Comparison of ENCODE assay signal across 34 cellular contexts in the genomic region with DNA sequence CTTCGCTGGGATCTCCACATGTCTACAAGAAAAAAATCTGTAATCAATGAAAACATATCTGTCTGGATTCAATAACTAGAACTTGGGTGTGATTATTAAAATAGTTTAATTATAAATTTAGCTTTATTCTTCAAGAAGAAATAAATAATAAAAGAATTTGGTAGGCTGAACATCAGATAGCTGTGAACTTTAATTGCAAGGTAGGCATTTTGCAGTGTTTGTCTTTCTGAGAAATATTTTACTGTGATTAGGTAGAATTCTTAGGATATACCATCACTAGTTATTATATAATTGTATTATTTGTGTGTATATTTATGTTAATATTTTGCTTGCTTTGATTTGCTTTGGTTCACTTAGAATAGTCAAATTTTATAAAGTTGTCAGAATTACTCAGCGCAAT.
"Had no signal": no experiment of that assay in that cellular context is flagged by ENCODE, and none has a peak within 500 bp of the region (broad histone marks: within the 10 kb centered on the region; RNA-seq: fewer than 3 reads in every experiment).

No MANE protein-coding gene starts in this region.

- H3K4me3 ChIP-seq: MG63 had no signal

- H3K9me3 ChIP-seq: MG63 had no signal

- H3K36me3 ChIP-seq: MG63 had no signal

- H3K27me3 ChIP-seq: MG63 had no signal

- DNase-seq: Karpas-422, Kasumi-1, MG63, MM.1S, MV-4-11, NCI-H1048, NCI-H1092, NCI-H1092 treated with DMSO at 0.1 percent for 48 hours, NCI-H1105, NCI-H1105 treated with DMSO at 0.1 percent for 48 hours, NCI-H1417, NCI-H1417 treated with DMSO at 0.1 percent for 48 hours, NCI-H1436, NCI-H1436 treated with DMSO at 0.1 percent for 48 hours, NCI-H146, NCI-H1694, NCI-H1694 treated with DMSO at 0.1 percent for 48 hours, NCI-H187, NCI-H187 treated with DMSO at 0.1 percent for 48 hours, NCI-H1930, NCI-H2029, NCI-H2029 treated with DMSO at 0.1 percent for 48 hours, NCI-H2081, NCI-H2081 treated with DMSO at 0.1 percent for 48 hours, NCI-H2107, NCI-H2171, NCI-H2171 treated with DMSO at 0.1 percent for 48 hours, NCI-H2227 treated with DMSO at 0.1 percent for 48 hours, NCI-H226, NCI-H345, NCI-H446, NCI-H446 treated with DMSO at 0.1 percent for 48 hours, NCI-H510A, NCI-H510A treated with DMSO at 0.1 percent for 48 hours had no signal
